18 cellular contexts compared by ENCODE assay signal in genomic region chr9:75911390-75911789, GRCh38. TPM values are rescaled to one million over a fixed set of nuclear protein-coding genes. Genes with fewer than 3 reads are reported as not detected.
A peak's percentile ranks its signal among the peaks of the same experiment; 100 is the strongest.
DNase-seq lines count a peak whose midpoint lies in the region; ATAC-seq and TF ChIP-seq lines count a peak whose summit lies in the region.
"Had no signal": no experiment of that assay in that cellular context is flagged by ENCODE, and none has a peak within 500 bp of the region (broad histone marks: within the 10 kb centered on the region; RNA-seq: fewer than 3 reads in every experiment).

No MANE protein-coding gene starts in this region.

- H3K36me3 Mint-ChIP-seq in activated CD8-positive, alpha-beta T cell treated with anti-CD3 and anti-CD28 coated beads for 36 hours (ENCODE audit: low read depth): no peaks in the 10 kb centered on the region
- no peaks in the 10 kb centered on the region for H3K36me3 Mint-ChIP-seq in activated CD8-positive, alpha-beta T cell treated with anti-CD3 and anti-CD28 coated beads, Interleukin-2, amount 10 ng/mL, durations not matched to agents 7 days and 5 days (ENCODE audit: low read depth)
- H3K36me3 Mint-ChIP-seq in natural killer cell treated with Interleukin-12 subunit alpha and Interleukin-12 subunit beta and Interleukin-15 and Interleukin-18, amount 100 ng/mL, for 72 hours: no peaks in the 10 kb centered on the region
- no peaks in the 10 kb centered on the region for H3K36me3 Mint-ChIP-seq in natural killer cell

- H3K4me1 Mint-ChIP-seq in activated CD8-positive, alpha-beta T cell treated with anti-CD3 and anti-CD28 coated beads for 36 hours (ENCODE audit: low read depth): peaks cover 49% of the 10 kb centered on the region
- no peaks in the 10 kb centered on the region for H3K4me1 Mint-ChIP-seq in activated CD8-positive, alpha-beta T cell treated with anti-CD3 and anti-CD28 coated beads, Interleukin-2, amount 10 ng/mL, durations not matched to agents 7 days and 5 days (ENCODE audit: low read depth)
- H3K4me1 Mint-ChIP-seq in natural killer cell treated with Interleukin-12 subunit alpha and Interleukin-12 subunit beta and Interleukin-15 and Interleukin-18, amount 100 ng/mL, for 72 hours (ENCODE audit: low read depth in 2 of 2): peaks cover 0 to 2% of the 10 kb centered on the region in 2 donors
- H3K4me1 Mint-ChIP-seq in natural killer cell: peaks cover 0 to 4% of the 10 kb centered on the region in 2 donors
- H3K4me1 Mint-ChIP-seq in stimulated activated naive CD8-positive, alpha-beta T cell treated with anti-CD3 and anti-CD28 coated beads, Interleukin-15, amount 100 ng/mL, for 72 hours: peaks cover 45% of the 10 kb centered on the region
- H3K4me1 Mint-ChIP-seq: IgD-negative memory B cell had no signal

- no peak for TF ChIP-seq CTCF in activated CD8-positive, alpha-beta T cell treated with anti-CD3 and anti-CD28 coated beads for 36 hours (IDR thresholded peaks at IDR 0.05)
- no peak for TF ChIP-seq CTCF in natural killer cell (IDR thresholded peaks at IDR 0.05)
- TF ChIP-seq CTCF in left lung (IDR thresholded peaks at IDR 0.05): no peak

- no peaks in the 10 kb centered on the region for H3K4me1 ChIP-seq in left lung

- H3K27ac ChIP-seq in left lung: no peak overlapping the region
- H3K27ac ChIP-seq: C4-2B, HL-60 had no signal

- H3K27me3 Mint-ChIP-seq in activated CD8-positive, alpha-beta T cell treated with anti-CD3 and anti-CD28 coated beads for 36 hours: no peaks in the 10 kb centered on the region
- no peaks in the 10 kb centered on the region for H3K27me3 Mint-ChIP-seq in activated CD8-positive, alpha-beta T cell treated with anti-CD3 and anti-CD28 coated beads, Interleukin-2, amount 10 ng/mL, durations not matched to agents 7 days and 5 days (ENCODE audit: low read depth)
- peaks cover 10 to 13% of the 10 kb centered on the region in 2 donors for H3K27me3 Mint-ChIP-seq in natural killer cell treated with Interleukin-12 subunit alpha and Interleukin-12 subunit beta and Interleukin-15 and Interleukin-18, amount 100 ng/mL, for 72 hours
- peaks cover 0 to 5% of the 10 kb centered on the region in 2 donors for H3K27me3 Mint-ChIP-seq in natural killer cell (ENCODE audit: low read depth in 2 of 2)
- no peaks in the 10 kb centered on the region for H3K27me3 Mint-ChIP-seq in stimulated activated naive CD8-positive, alpha-beta T cell treated with anti-CD3 and anti-CD28 coated beads, Interleukin-15, amount 100 ng/mL, for 72 hours
- H3K27me3 Mint-ChIP-seq: IgD-negative memory B cell had no signal

- H3K4me3 Mint-ChIP-seq in activated CD8-positive, alpha-beta T cell treated with anti-CD3 and anti-CD28 coated beads for 36 hours: no peak overlapping the region
- H3K4me3 Mint-ChIP-seq in activated CD8-positive, alpha-beta T cell treated with anti-CD3 and anti-CD28 coated beads, Interleukin-2, amount 10 ng/mL, durations not matched to agents 7 days and 5 days: no peak overlapping the region
- no peak overlapping the region for H3K4me3 Mint-ChIP-seq in natural killer cell treated with Interleukin-12 subunit alpha and Interleukin-12 subunit beta and Interleukin-15 and Interleukin-18, amount 100 ng/mL, for 72 hours
- no peak overlapping the region for H3K4me3 Mint-ChIP-seq in natural killer cell
- no peak overlapping the region for H3K4me3 Mint-ChIP-seq in stimulated activated naive CD8-positive, alpha-beta T cell treated with anti-CD3 and anti-CD28 coated beads, Interleukin-15, amount 100 ng/mL, for 72 hours
- H3K4me3 Mint-ChIP-seq: GM23338, IgD-negative memory B cell had no signal

- intact Hi-C loops in activated CD8-positive, alpha-beta T cell treated with anti-CD3 and anti-CD28 coated beads for 36 hours (cut with micrococcal nuclease): no loop called here
- intact Hi-C loops in natural killer cell (cut with micrococcal nuclease): no loop called here
- intact Hi-C loops in left lung (cut with DNase I): no loop called here

- H3K4me3 ChIP-seq in left lung: no peak overlapping the region
- H3K4me3 ChIP-seq: GM23338, Peyer's patch had no signal

- CTCF ChIA-PET in activated CD8-positive, alpha-beta T cell treated with anti-CD3 and anti-CD28 coated beads for 36 hours (lab: Charles Lee): no interaction called here
- CTCF ChIA-PET in activated CD8-positive, alpha-beta T cell treated with anti-CD3 and anti-CD28 coated beads, Interleukin-2, amount 10 ng/mL, durations not matched to agents 7 days and 5 days (lab: Charles Lee): no interaction called here

- POLR2A ChIA-PET in activated CD8-positive, alpha-beta T cell treated with anti-CD3 and anti-CD28 coated beads for 36 hours (lab: Charles Lee): no interaction called here
- POLR2A ChIA-PET in activated CD8-positive, alpha-beta T cell treated with anti-CD3 and anti-CD28 coated beads, Interleukin-2, amount 10 ng/mL, durations not matched to agents 7 days and 5 days (lab: Charles Lee): no interaction called here

- no peak overlapping the region for H3K27ac Mint-ChIP-seq in activated CD8-positive, alpha-beta T cell treated with anti-CD3 and anti-CD28 coated beads for 36 hours
- no peak overlapping the region for H3K27ac Mint-ChIP-seq in activated CD8-positive, alpha-beta T cell treated with anti-CD3 and anti-CD28 coated beads, Interleukin-2, amount 10 ng/mL, durations not matched to agents 7 days and 5 days
- no peak overlapping the region for H3K27ac Mint-ChIP-seq in natural killer cell treated with Interleukin-12 subunit alpha and Interleukin-12 subunit beta and Interleukin-15 and Interleukin-18, amount 100 ng/mL, for 72 hours
- H3K27ac Mint-ChIP-seq in natural killer cell: no peak overlapping the region
- no peak overlapping the region for H3K27ac Mint-ChIP-seq in stimulated activated naive CD8-positive, alpha-beta T cell treated with anti-CD3 and anti-CD28 coated beads, Interleukin-15, amount 100 ng/mL, for 72 hours
- H3K27ac Mint-ChIP-seq: IgD-negative memory B cell had no signal

- ATAC-seq in activated CD8-positive, alpha-beta T cell treated with anti-CD3 and anti-CD28 coated beads for 36 hours: peak; percentile 87
- no peak for ATAC-seq in activated CD8-positive, alpha-beta T cell treated with anti-CD3 and anti-CD28 coated beads, Interleukin-2, amount 10 ng/mL, durations not matched to agents 7 days and 5 days
- ATAC-seq in natural killer cell treated with Interleukin-12 subunit alpha and Interleukin-12 subunit beta and Interleukin-15 and Interleukin-18, amount 100 ng/mL, for 72 hours: peak; percentile 55 to 70
- ATAC-seq in natural killer cell (no peak), left lung (no peak)
- ATAC-seq in stimulated activated naive CD8-positive, alpha-beta T cell treated with anti-CD3 and anti-CD28 coated beads, Interleukin-15, amount 100 ng/mL, for 72 hours: peak; percentile 99

- no peaks in the 10 kb centered on the region for H3K27me3 ChIP-seq in left lung
- H3K27me3 ChIP-seq: Peyer's patch had no signal

- peak; percentile 53 for DNase-seq in activated CD8-positive, alpha-beta T cell treated with anti-CD3 and anti-CD28 coated beads for 36 hours
- DNase-seq in activated CD8-positive, alpha-beta T cell treated with anti-CD3 and anti-CD28 coated beads, Interleukin-2, amount 10 ng/mL, durations not matched to agents 7 days and 5 days: no peak
- no peak for DNase-seq in natural killer cell treated with Interleukin-12 subunit alpha and Interleukin-12 subunit beta and Interleukin-15 and Interleukin-18, amount 100 ng/mL, for 72 hours (ENCODE audit: low spot score)
- DNase-seq in natural killer cell (no peak), left lung (no peak)
- peak; percentile 43 to 52 for DNase-seq in activated T-cell treated with anti-CD3 and anti-CD28 coated beads, Interleukin-2, amount 50 U/mL, for 48 hours
- peak in 1 of 2 donors; percentile 60 for DNase-seq in stimulated activated naive CD8-positive, alpha-beta T cell treated with anti-CD3 and anti-CD28 coated beads, Interleukin-15, amount 100 ng/mL, for 72 hours
- DNase-seq: DMS153, Kasumi-1, NCI-H1105, NCI-H187, NCI-H226, NCI-H524 treated with DMSO at 0.1 percent for 48 hours, Peyer's patch had no signal

- no peaks in the 10 kb centered on the region for H3K9me3 Mint-ChIP-seq in activated CD8-positive, alpha-beta T cell treated with anti-CD3 and anti-CD28 coated beads for 36 hours
- H3K9me3 Mint-ChIP-seq in activated CD8-positive, alpha-beta T cell treated with anti-CD3 and anti-CD28 coated beads, Interleukin-2, amount 10 ng/mL, durations not matched to agents 7 days and 5 days (ENCODE audit: insufficient read depth): no peaks in the 10 kb centered on the region
- H3K9me3 Mint-ChIP-seq in natural killer cell treated with Interleukin-12 subunit alpha and Interleukin-12 subunit beta and Interleukin-15 and Interleukin-18, amount 100 ng/mL, for 72 hours: no peaks in the 10 kb centered on the region
- H3K9me3 Mint-ChIP-seq in natural killer cell: no peaks in the 10 kb centered on the region
- H3K9me3 Mint-ChIP-seq in stimulated activated naive CD8-positive, alpha-beta T cell treated with anti-CD3 and anti-CD28 coated beads, Interleukin-15, amount 100 ng/mL, for 72 hours: no peaks in the 10 kb centered on the region
- H3K9me3 Mint-ChIP-seq: GM23338 had no signal

- H3K36me3 ChIP-seq in left lung: no peaks in the 10 kb centered on the region
- H3K36me3 ChIP-seq: Peyer's patch had no signal

- H3K9me3 ChIP-seq in left lung: no peaks in the 10 kb centered on the region
- H3K9me3 ChIP-seq: Peyer's patch had no signal

RNA-seq across cellular contexts. Expression of gene PCSK5, which starts 20.9 kb away (rescaled TPM):
- total RNA-seq in activated CD8-positive, alpha-beta T cell treated with anti-CD3 and anti-CD28 coated beads for 36 hours: 1 to 10 TPM; 4.7 to 5.2 TPM
- total RNA-seq in activated CD8-positive, alpha-beta T cell treated with anti-CD3 and anti-CD28 coated beads, Interleukin-2, amount 10 ng/mL, durations not matched to agents 7 days and 5 days: 1 to 10 TPM; 3.5 to 3.7 TPM
- total RNA-seq in natural killer cell treated with Interleukin-12 subunit alpha and Interleukin-12 subunit beta and Interleukin-15 and Interleukin-18, amount 100 ng/mL, for 72 hours: 1 to 10 TPM; 1.7 to 9.9 TPM
- total RNA-seq in natural killer cell (10 to 100 TPM in 1 of 3 donors, 1 to 10 TPM in 2; 2.4 to 13.2 (median 5.7) TPM), left lung (10 to 100 TPM; 18.7 to 20.3 TPM)

Comparison
In these comparisons a context has a peak if more than half of its experiments do, and no peak if none do; other contexts are left out.
1. ATAC-seq: peak in activated CD8-positive, alpha-beta T cell treated with anti-CD3 and anti-CD28 coated beads for 36 hours (single experiment), natural killer cell treated with Interleukin-12 subunit alpha and Interleukin-12 subunit beta and Interleukin-15 and Interleukin-18, amount 100 ng/mL, for 72 hours (2 of 2) and stimulated activated naive CD8-positive, alpha-beta T cell treated with anti-CD3 and anti-CD28 coated beads, Interleukin-15, amount 100 ng/mL, for 72 hours (single experiment); none in activated CD8-positive, alpha-beta T cell treated with anti-CD3 and anti-CD28 coated beads, Interleukin-2, amount 10 ng/mL, durations not matched to agents 7 days and 5 days (single experiment), natural killer cell (0 of 3) and left lung (single experiment).
2. DNase-seq: peak in activated CD8-positive, alpha-beta T cell treated with anti-CD3 and anti-CD28 coated beads for 36 hours (single experiment) and activated T-cell treated with anti-CD3 and anti-CD28 coated beads, Interleukin-2, amount 50 U/mL, for 48 hours (2 of 2); none in activated CD8-positive, alpha-beta T cell treated with anti-CD3 and anti-CD28 coated beads, Interleukin-2, amount 10 ng/mL, durations not matched to agents 7 days and 5 days (single experiment), natural killer cell treated with Interleukin-12 subunit alpha and Interleukin-12 subunit beta and Interleukin-15 and Interleukin-18, amount 100 ng/mL, for 72 hours (single experiment), natural killer cell (single experiment) and left lung (0 of 2).